10 cellular contexts compared by ENCODE assay signal in genomic region chr11:78138281-78138680, GRCh38.
DNase-seq lines count a peak whose midpoint lies in the region; ATAC-seq and TF ChIP-seq lines count a peak whose summit lies in the region.
"Had no signal": no experiment of that assay in that cellular context is flagged by ENCODE, and none has a peak within 500 bp of the region (broad histone marks: within the 10 kb centered on the region; RNA-seq: fewer than 3 reads in every experiment).

No MANE protein-coding gene starts in this region.

- no peak overlapping the region for H3K4me3 ChIP-seq in RWPE2 (ENCODE audit: severe bottlenecking)
- H3K4me3 ChIP-seq in epithelial cell of esophagus (ENCODE audit: low read length), result peak overlapping the region; percentile 99
- H3K4me3 ChIP-seq in skeletal muscle cell (ENCODE audit: low read depth, low read length), result peak overlapping the region; percentile 77

- no peak for DNase-seq in T-helper 2 cell treated with Interferon-gamma antibody and Interleukin-4, amounts not matched to agents 5 μg/mL and 100 μg/mL, for 36 hours (ENCODE audit: low spot score)
- DNase-seq in T-helper 2 cell (no peak), RWPE2 (ENCODE audit: low spot score) (no peak), epithelial cell of esophagus (ENCODE audit: low read depth) (peak; percentile 13), skeletal muscle cell (ENCODE audit: low read depth) (no peak)
- no peak for DNase-seq in stimulated activated CD4-positive, alpha-beta T cell treated with anti-CD3 and anti-CD28 coated beads, Interleukin-2, amount 100 ng/mL, for 48 hours
- DNase-seq: NCI-H345 had no signal

- ATAC-seq in RWPE2 (ENCODE audit: low read depth), result peak; percentile 26; the same call in 1 of the 3 replicates
- ATAC-seq in GM18502 (IDR thresholded peaks at IDR 0.05; ENCODE audit: poor library complexity, unreplicated experiment), result no peak
- ATAC-seq in HG03280 (IDR thresholded peaks at IDR 0.05; ENCODE audit: unreplicated experiment), result no peak

- H3K9me3 ChIP-seq in RWPE2 (ENCODE audit: severe bottlenecking), result no peaks in the 10 kb centered on the region
- H3K9me3 ChIP-seq: thyroid gland had no signal

- TF ChIP-seq CTCF in RWPE2 (IDR thresholded peaks at IDR 0.05; ENCODE audit: poor library complexity, severe bottlenecking) (no peak), epithelial cell of esophagus (IDR thresholded peaks at IDR 0.05; ENCODE audit: insufficient read depth, low read depth, low read length, missing control alignments) (no peak)

- H3K27me3 Mint-ChIP-seq in T-helper 2 cell treated with Interferon-gamma antibody and Interleukin-4, amounts not matched to agents 5 μg/mL and 100 μg/mL, for 36 hours (ENCODE audit: low read depth), result no peaks in the 10 kb centered on the region

- H3K27ac ChIP-seq in RWPE2 (ENCODE audit: poor library complexity, severe bottlenecking), result peak overlapping the region; percentile 68

- H3K9me3 Mint-ChIP-seq in T-helper 2 cell treated with Interferon-gamma antibody and Interleukin-4, amounts not matched to agents 5 μg/mL and 100 μg/mL, for 36 hours, result peaks cover 3% of the 10 kb centered on the region

- H3K27me3 ChIP-seq in RWPE2 (ENCODE audit: insufficient read depth, poor library complexity, severe bottlenecking), result no peaks in the 10 kb centered on the region
- H3K27me3 ChIP-seq: thyroid gland had no signal

- H3K36me3 Mint-ChIP-seq in T-helper 2 cell treated with Interferon-gamma antibody and Interleukin-4, amounts not matched to agents 5 μg/mL and 100 μg/mL, for 36 hours (ENCODE audit: low read depth), result peaks cover 47% of the 10 kb centered on the region

- H3K4me3 Mint-ChIP-seq in T-helper 2 cell treated with Interferon-gamma antibody and Interleukin-4, amounts not matched to agents 5 μg/mL and 100 μg/mL, for 36 hours, result peak overlapping the region; percentile 93

- peak overlapping the region; percentile 78 for H3K27ac Mint-ChIP-seq in T-helper 2 cell treated with Interferon-gamma antibody and Interleukin-4, amounts not matched to agents 5 μg/mL and 100 μg/mL, for 36 hours

- peaks cover 21% of the 10 kb centered on the region; the same call in 1 of the 2 replicates for H3K36me3 ChIP-seq in RWPE2 (ENCODE audit: low read depth)
- H3K36me3 ChIP-seq: thyroid gland had no signal

- peaks cover 39% of the 10 kb centered on the region for H3K4me1 Mint-ChIP-seq in T-helper 2 cell treated with Interferon-gamma antibody and Interleukin-4, amounts not matched to agents 5 μg/mL and 100 μg/mL, for 36 hours (ENCODE audit: low read depth)

- peaks cover 3% of the 10 kb centered on the region for H3K4me1 ChIP-seq in RWPE2 (ENCODE audit: insufficient read depth, poor library complexity, severe bottlenecking)
